Comparison of ENCODE assay signal across 1 cellular context in genomic region chr6:7906741-7907140, GRCh38.
TF ChIP-seq lines count a peak whose summit lies in the region.

No MANE protein-coding gene starts in this region.

TF ChIP-seq in GM12878, 131 proteins besides CTCF, POLR2A, EP300 and RAD21:
- no peak for TF ChIP-seq MEF2A (IDR thresholded peaks at IDR 0.05; ENCODE audit: insufficient read depth, low read depth, low read length)
- TF ChIP-seq SREBF2 (IDR thresholded peaks at IDR 0.05; ENCODE audit: low read length): no peak
- TF ChIP-seq ATF3 (IDR thresholded peaks at IDR 0.05; ENCODE audit: borderline replicate concordance, extremely low read depth, low read depth, low read length): no peak
- TF ChIP-seq PAX8 (IDR thresholded peaks at IDR 0.05): no peak
- TF ChIP-seq MEF2B (IDR thresholded peaks at IDR 0.05; ENCODE audit: partially characterized antibody, poor library complexity, severe bottlenecking): no peak
- TF ChIP-seq HDAC2 (IDR thresholded peaks at IDR 0.05): no peak
- no peak for TF ChIP-seq CREM (IDR thresholded peaks at IDR 0.05; ENCODE audit: low read depth)
- no peak for TF ChIP-seq ZNF622 (IDR thresholded peaks at IDR 0.05)
- TF ChIP-seq IRF5 (IDR thresholded peaks at IDR 0.05; ENCODE audit: borderline replicate concordance): no peak
TF ChIP-seq in GM12878: peak in this region for 0.
